Comparison of ENCODE assay signal across 27 cellular contexts in the genomic region with DNA sequence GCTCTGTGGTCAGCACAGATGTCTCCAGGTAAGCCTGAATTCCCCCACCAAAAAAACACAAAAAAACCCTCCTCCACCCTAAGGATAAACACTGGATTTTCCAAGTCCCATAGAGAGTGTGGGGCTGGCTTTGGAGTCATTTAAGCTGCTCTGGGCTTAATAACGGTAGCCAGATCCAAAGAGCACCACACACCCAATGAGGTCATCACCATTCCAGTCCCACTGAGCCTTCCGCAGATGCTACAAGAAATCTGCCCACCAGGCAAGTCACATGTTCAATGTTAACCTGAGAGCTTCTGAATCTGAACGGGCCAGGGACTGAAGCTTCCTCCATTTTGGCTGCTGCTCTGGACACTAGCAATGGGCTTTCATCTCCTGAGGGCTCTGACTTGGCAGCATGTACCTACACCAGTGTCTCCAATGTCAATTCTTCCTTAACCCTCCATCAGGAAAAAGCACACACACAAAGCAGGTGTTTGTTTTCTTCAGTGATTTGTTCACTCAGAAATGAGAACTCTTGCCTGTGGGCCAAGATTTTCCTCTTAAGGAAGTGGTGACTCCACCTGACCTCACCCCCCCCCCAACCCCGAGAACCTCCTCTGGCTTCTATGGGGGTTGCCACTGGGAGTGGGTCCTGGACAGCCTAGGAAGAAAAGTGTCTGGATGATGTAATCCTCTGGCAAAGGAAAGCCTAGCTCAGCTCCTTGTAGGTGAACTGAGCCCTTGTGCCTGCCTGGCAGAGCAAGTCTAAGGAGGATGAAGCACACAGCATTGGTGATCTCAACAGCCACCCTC.
DNase-seq lines count a peak whose midpoint lies in the region; ATAC-seq, FAIRE-seq and TF ChIP-seq lines count a peak whose summit lies in the region.
"Had no signal": no experiment of that assay in that cellular context is flagged by ENCODE, and none has a peak within 500 bp of the region (broad histone marks: within the 10 kb centered on the region; RNA-seq: fewer than 3 reads in every experiment).

No MANE protein-coding gene starts in this region.

- FAIRE-seq in RCC 7860 (lab: Jason Lieb, UNC), result no peak
- peak; percentile 62 for FAIRE-seq in endothelial cell of umbilical vein (lab: Jason Lieb, UNC)
- FAIRE-seq: D721Med, G401.6, K562 had no signal

- no peak overlapping the region for H3K4me2 ChIP-seq in endothelial cell of umbilical vein (ENCODE audit: insufficient read depth, low read length)

- H3K9me1 ChIP-seq in endothelial cell of umbilical vein (replicated peaks; ENCODE audit: control insufficient read depth, extremely low read depth, insufficient read depth, low read length), result no peaks in the 10 kb centered on the region

- no peaks in the 10 kb centered on the region for H3K36me3 ChIP-seq in endothelial cell of umbilical vein (ENCODE audit: control insufficient read depth in 2 of 2, extremely low read depth in 1 of 2, insufficient read depth in 2 of 2, low read length in 2 of 2)
- H3K36me3 ChIP-seq: cardiac muscle cell, left lung, thoracic aorta had no signal

- H3K9ac ChIP-seq in endothelial cell of umbilical vein (replicated peaks; ENCODE audit: extremely low read depth, insufficient read depth, low read length), result no peak overlapping the region

- peaks cover 4 to 10% of the 10 kb centered on the region in 2 experiments for H3K27me3 ChIP-seq in endothelial cell of umbilical vein (ENCODE audit: control insufficient read depth in 2 of 2, insufficient read depth in 2 of 2, low read length in 2 of 2)
- H3K27me3 ChIP-seq: cardiac muscle cell had no signal

- POLR2A ChIA-PET in endothelial cell of umbilical vein (lab: Charles Lee), result no interaction called here

- no peaks in the 10 kb centered on the region for H3K79me2 ChIP-seq in endothelial cell of umbilical vein (ENCODE audit: control insufficient read depth, insufficient read depth, low read length)

- intact Hi-C loops in endothelial cell of umbilical vein (cut with micrococcal nuclease), result no loop called here

- H3K4me1 ChIP-seq in endothelial cell of umbilical vein (ENCODE audit: control insufficient read depth, extremely low read depth, insufficient read depth, low read length), result peaks cover 12% of the 10 kb centered on the region
- H3K4me1 ChIP-seq: left lung had no signal

- BruUV-seq in endothelial cell of umbilical vein (replicated peaks; lab: Mats Ljungman, UMichigan), result no TSS peak

- DNase-seq in EL (peak; percentile 13), RCC 7860 (ENCODE audit: low spot score) (peak; percentile 36), endothelial cell of umbilical vein (ENCODE audit: low read depth, low spot score) (peak; percentile 56), retinal pigment epithelial cell (ENCODE audit: low read depth) (peak; percentile 34), DMS 273 (lab: John Stamatoyannopoulos, UW; ENCODE audit: unreplicated experiment) (no peak), iPS-NIHi7 (ENCODE audit: extremely low spot score) (no peak)
- DNase-seq: activated CD4-positive, alpha-beta T cell treated with anti-CD3 and anti-CD28 coated beads for 36 hours; activated gamma-delta T cell; left lung; naive thymus-derived CD8-positive, alpha-beta T cell; NCI-H1694; NCI-H2171 treated with DMSO at 0.1 percent for 48 hours; NCI-H69; occipital lobe; retina; RPMI8226; stimulated activated CD4-positive, alpha-beta T cell treated with anti-CD3 and anti-CD28 coated beads, Interleukin-12 subunit alpha, Interleukin-12 subunit beta, amount 100 ng/mL, for 4 hours; stimulated activated CD4-positive, alpha-beta T cell treated with anti-CD3 and anti-CD28 coated beads, Interleukin-4, amount 100 ng/mL, for 4 hours; stimulated activated naive CD4-positive, alpha-beta T cell had no signal

- no peak for TF ChIP-seq CTCF in endothelial cell of umbilical vein (IDR thresholded peaks at IDR 0.05; ENCODE audit: extremely low read depth in 1 of 2, insufficient read depth in 1 of 2, low read depth in 1 of 2, low read length in 2 of 2)
- no peak for TF ChIP-seq CTCF in retinal pigment epithelial cell (conservative IDR thresholded peaks at IDR 0.05; ENCODE audit: low read depth, low read length)

- no peaks in the 10 kb centered on the region for H3K9me3 ChIP-seq in endothelial cell of umbilical vein (replicated peaks; ENCODE audit: control insufficient read depth, insufficient read depth, low read length)
- H3K9me3 ChIP-seq: left lung, thoracic aorta had no signal

- no peak overlapping the region for H3K27ac ChIP-seq in endothelial cell of umbilical vein (ENCODE audit: insufficient read depth, low read depth, low read length)
- H3K27ac ChIP-seq: C4-2B, cardiac muscle cell, left lung, thoracic aorta had no signal

- dilution Hi-C loops in endothelial cell of umbilical vein (cut with MboI; ENCODE audit: extremely low pct_ligation_motif_present, low sequenced_read_pairs), result no loop called here

- H2AFZ ChIP-seq in endothelial cell of umbilical vein (ENCODE audit: low read depth, low read length), result no peak overlapping the region

- TF ChIP-seq POLR2A in endothelial cell of umbilical vein (IDR thresholded peaks at IDR 0.05; ENCODE audit: low read depth, low read length), result no peak

- H3K4me3 ChIP-seq in endothelial cell of umbilical vein (replicated peaks in 1 of 3; ENCODE audit: insufficient read depth in 1 of 3, low read depth in 1 of 3, low read length in 3 of 3), result no peak overlapping the region
- H3K4me3 ChIP-seq in retinal pigment epithelial cell (ENCODE audit: low read length), result no peak overlapping the region
- H3K4me3 ChIP-seq: cardiac muscle cell, K562, left lung, thoracic aorta had no signal

- CTCF ChIA-PET in endothelial cell of umbilical vein (lab: Charles Lee), result no interaction called here

- H4K20me1 ChIP-seq in endothelial cell of umbilical vein (replicated peaks; ENCODE audit: control insufficient read depth, extremely low read depth, insufficient read depth, low read length), result no peaks in the 10 kb centered on the region

- no peak for ATAC-seq in HG03175 (IDR thresholded peaks at IDR 0.05; ENCODE audit: unreplicated experiment)
- ATAC-seq: activated CD4-positive, alpha-beta T cell treated with anti-CD3 and anti-CD28 coated beads for 36 hours; K562; left lung; naive thymus-derived CD8-positive, alpha-beta T cell; SK-N-SH treated with all-trans-retinoic acid at 6 μM for 48 hours had no signal

TF ChIP-seq in endothelial cell of umbilical vein, 7 proteins besides CTCF, POLR2A, EP300 and RAD21:
- TF ChIP-seq JUN (IDR thresholded peaks at IDR 0.05; ENCODE audit: borderline replicate concordance, insufficient read depth, insufficient read length, low read depth), result no peak
- TF ChIP-seq MYC (IDR thresholded peaks at IDR 0.05; ENCODE audit: low read depth, low read length), result no peak
- no peak for TF ChIP-seq GATA2 (IDR thresholded peaks at IDR 0.05; ENCODE audit: insufficient read depth, insufficient read length, low read depth, low read length)
- TF ChIP-seq EZH2 (IDR thresholded peaks at IDR 0.05; ENCODE audit: borderline replicate concordance, low read depth, low read length, severe bottlenecking), result no peak
- TF ChIP-seq MAX (IDR thresholded peaks at IDR 0.05; ENCODE audit: insufficient read depth, insufficient read length), result no peak
- no peak for TF ChIP-seq FOS (IDR thresholded peaks at IDR 0.05; ENCODE audit: borderline replicate concordance, insufficient read depth, low read length)
- no peak for TF ChIP-seq POLR2AphosphoS5 (IDR thresholded peaks at IDR 0.05; ENCODE audit: insufficient read depth, low read depth, low read length)

Comparison
In these comparisons a context has a peak if more than half of its experiments do, and no peak if none do; other contexts are left out.
1. DNase-seq: peak in EL (single experiment), RCC 7860 (single experiment), endothelial cell of umbilical vein (single experiment) and retinal pigment epithelial cell (single experiment); none in DMS 273 (single experiment) and iPS-NIHi7 (single experiment).